ENCODE assay signal across 40 cellular contexts in genomic region chr18:1458547-1458946, GRCh38.
"Had no signal": no experiment of that assay in that cellular context is flagged by ENCODE, and none has a peak within 500 bp of the region (broad histone marks: within the 10 kb centered on the region; RNA-seq: fewer than 3 reads in every experiment).

No MANE protein-coding gene starts in this region.

- H3K4me1 Mint-ChIP-seq: activated naive CD4-positive, alpha-beta T cell treated with anti-CD3 and anti-CD28 coated beads, Interleukin-2, amount 10 ng/mL, durations not matched to agents 7 days and 5 days; activated naive CD4-positive, alpha-beta T cell treated with anti-CD3 and anti-CD28 coated beads, Interleukin-2, amount 50 U/mL, for 24 hours; activated naive CD8-positive, alpha-beta T cell treated with anti-CD3 and anti-CD28 coated beads for 36 hours; activated naive CD8-positive, alpha-beta T cell treated with anti-CD3 and anti-CD28 coated beads, Interleukin-2, amount 10 ng/mL, durations not matched to agents 7 days and 5 days; activated naive CD8-positive, alpha-beta T cell treated with anti-CD3 and anti-CD28 coated beads, Interleukin-2, amount 50 U/mL, for 24 hours; activated T-helper 17 cell treated with anti-CD3 and anti-CD28 coated beads, Interleukin-2, amount 50 U/mL, for 72 hours; brain; central memory CD8-positive, alpha-beta T cell had no signal

- H3K27ac Mint-ChIP-seq: activated naive CD4-positive, alpha-beta T cell treated with anti-CD3 and anti-CD28 coated beads for 36 hours; activated naive CD4-positive, alpha-beta T cell treated with anti-CD3 and anti-CD28 coated beads, Interleukin-2, amount 10 ng/mL, durations not matched to agents 7 days and 5 days; activated naive CD4-positive, alpha-beta T cell treated with anti-CD3 and anti-CD28 coated beads, Interleukin-2, amount 50 U/mL, for 24 hours; activated naive CD4-positive, alpha-beta T cell treated with anti-CD3 and anti-CD28 coated beads, Interleukin-2, amount 50 U/mL, for 72 hours; activated naive CD8-positive, alpha-beta T cell; activated naive CD8-positive, alpha-beta T cell treated with anti-CD3 and anti-CD28 coated beads for 36 hours; activated naive CD8-positive, alpha-beta T cell treated with anti-CD3 and anti-CD28 coated beads, Interleukin-2, amount 10 ng/mL, durations not matched to agents 7 days and 5 days; activated naive CD8-positive, alpha-beta T cell treated with anti-CD3 and anti-CD28 coated beads, Interleukin-2, amount 50 U/mL, for 24 hours; activated T-cell treated with anti-CD3 and anti-CD28 coated beads, Interleukin-2, amount 50 U/mL, for 24 hours; activated T-cell treated with anti-CD3 and anti-CD28 coated beads, Interleukin-2, amount 50 U/mL, for 72 hours; activated T-helper 1 cell treated with anti-CD3 and anti-CD28 coated beads, Interleukin-12 subunit alpha, Interleukin-12 subunit beta, Interleukin-2, Interleukin-4 antibody, amounts not matched to agents 30 ng/mL and 10 ng/mL and 1 ng/mL, durations not matched to agents 14 hours and 24 hours and 36 hours; activated T-helper 17 cell treated with anti-CD3 and anti-CD28 coated beads, Interleukin-2, amount 50 U/mL, for 72 hours; activated T-helper 2 cell treated with anti-CD3 and anti-CD28 coated beads, Interferon-gamma antibody, Interleukin-2, Interleukin-4, amounts not matched to agents 10 μg/mL and 5 μg/mL and 100 μg/mL, durations not matched to agents 14 hours and 24 hours and 36 hours; brain had no signal

- H3K9me3 ChIP-seq: adrenal gland, ascending aorta, body of pancreas had no signal

- DNase-seq: activated effector memory CD4-positive, alpha-beta T cell treated with anti-CD3 and anti-CD28 coated beads, Interleukin-2, amount 50 U/mL, for 16 hours; activated effector memory CD4-positive, alpha-beta T cell treated with Interleukin-2 at 50 U/mL for 16 hours; activated gamma-delta T cell; activated gamma-delta T cell treated with Interleukin-2 at 50 U/mL for 16 hours; activated naive CD4-positive, alpha-beta T cell; activated naive CD4-positive, alpha-beta T cell treated with anti-CD3 and anti-CD28 coated beads for 36 hours; activated naive CD4-positive, alpha-beta T cell treated with anti-CD3 and anti-CD28 coated beads, Interleukin-2, amount 10 ng/mL, durations not matched to agents 7 days and 5 days; activated naive CD4-positive, alpha-beta T cell treated with anti-CD3 and anti-CD28 coated beads, Interleukin-2, amount 50 U/mL, for 16 hours; activated naive CD4-positive, alpha-beta T cell treated with Interleukin-2 at 50 U/mL for 16 hours; activated naive CD8-positive, alpha-beta T cell treated with anti-CD3 and anti-CD28 coated beads for 36 hours; activated naive CD8-positive, alpha-beta T cell treated with anti-CD3 and anti-CD28 coated beads, Interleukin-2, amount 10 ng/mL, durations not matched to agents 7 days and 5 days; activated naive CD8-positive, alpha-beta T cell treated with anti-CD3 and anti-CD28 coated beads, Interleukin-2, amount 50 U/mL, for 24 hours; activated T-cell treated with anti-CD3 and anti-CD28 coated beads, Interleukin-2, amount 50 U/mL, for 1 hour; activated T-cell treated with anti-CD3 and anti-CD28 coated beads, Interleukin-2, amount 50 U/mL, for 24 hours; activated T-cell treated with anti-CD3 and anti-CD28 coated beads, Interleukin-2, amount 50 U/mL, for 4 hours; activated T-cell treated with anti-CD3 and anti-CD28 coated beads, Interleukin-2, amount 50 U/mL, for 48 hours; activated T-cell treated with anti-CD3 and anti-CD28 coated beads, Interleukin-2, amount 50 U/mL, for 72 hours; adrenal gland; amniotic stem cell; amygdala; anterior cingulate cortex; aorta; body of pancreas; brain microvascular endothelial cell; caudate nucleus; central memory CD4-positive, alpha-beta T cell; cerebellar nuclear complex had no signal

- H3K27me3 Mint-ChIP-seq: activated naive CD4-positive, alpha-beta T cell treated with anti-CD3 and anti-CD28 coated beads, Interleukin-2, amount 10 ng/mL, durations not matched to agents 7 days and 5 days; activated naive CD4-positive, alpha-beta T cell treated with anti-CD3 and anti-CD28 coated beads, Interleukin-2, amount 50 U/mL, for 24 hours; activated naive CD8-positive, alpha-beta T cell; activated naive CD8-positive, alpha-beta T cell treated with anti-CD3 and anti-CD28 coated beads for 36 hours; activated naive CD8-positive, alpha-beta T cell treated with anti-CD3 and anti-CD28 coated beads, Interleukin-2, amount 10 ng/mL, durations not matched to agents 7 days and 5 days; activated naive CD8-positive, alpha-beta T cell treated with anti-CD3 and anti-CD28 coated beads, Interleukin-2, amount 50 U/mL, for 24 hours; activated T-cell treated with anti-CD3 and anti-CD28 coated beads, Interleukin-2, amount 50 U/mL, for 24 hours; activated T-helper 17 cell treated with anti-CD3 and anti-CD28 coated beads, Interleukin-2, amount 50 U/mL, for 72 hours; central memory CD8-positive, alpha-beta T cell had no signal

- H3K27me3 ChIP-seq: adrenal gland, ascending aorta, body of pancreas, brain microvascular endothelial cell, breast epithelium, cardiac muscle cell had no signal

- H3K4me3 ChIP-seq: adrenal gland, ascending aorta, body of pancreas, breast epithelium, cardiac muscle cell had no signal

- ATAC-seq: activated naive CD4-positive, alpha-beta T cell treated with anti-CD3 and anti-CD28 coated beads, Interleukin-2, amount 50 U/mL, for 72 hours; activated naive CD8-positive, alpha-beta T cell treated with anti-CD3 and anti-CD28 coated beads, Interleukin-2, amount 50 U/mL, for 24 hours; activated T-cell treated with anti-CD3 and anti-CD28 coated beads, Interleukin-2, amount 50 U/mL, for 4 hours; activated T-cell treated with anti-CD3 and anti-CD28 coated beads, Interleukin-2, amount 50 U/mL, for 72 hours; activated T-helper 17 cell treated with anti-CD3 and anti-CD28 coated beads, Interleukin-2, amount 50 U/mL, for 72 hours; body of pancreas had no signal

- H3K27ac ChIP-seq: adrenal gland, ascending aorta, body of pancreas, brain microvascular endothelial cell, breast epithelium, cardiac muscle cell had no signal

- FAIRE-seq: astrocyte, bronchial epithelial cell had no signal

- H3K36me3 ChIP-seq: adrenal gland, ascending aorta, brain microvascular endothelial cell, breast epithelium, cardiac muscle cell had no signal

- H3K4me3 Mint-ChIP-seq: activated naive CD4-positive, alpha-beta T cell treated with anti-CD3 and anti-CD28 coated beads for 36 hours; activated naive CD4-positive, alpha-beta T cell treated with anti-CD3 and anti-CD28 coated beads, Interleukin-2, amount 10 ng/mL, durations not matched to agents 7 days and 5 days; activated naive CD4-positive, alpha-beta T cell treated with anti-CD3 and anti-CD28 coated beads, Interleukin-2, amount 50 U/mL, for 24 hours; activated naive CD8-positive, alpha-beta T cell; activated naive CD8-positive, alpha-beta T cell treated with anti-CD3 and anti-CD28 coated beads for 36 hours; activated naive CD8-positive, alpha-beta T cell treated with anti-CD3 and anti-CD28 coated beads, Interleukin-2, amount 10 ng/mL, durations not matched to agents 7 days and 5 days; activated naive CD8-positive, alpha-beta T cell treated with anti-CD3 and anti-CD28 coated beads, Interleukin-2, amount 50 U/mL, for 24 hours; activated T-cell treated with anti-CD3 and anti-CD28 coated beads, Interleukin-2, amount 50 U/mL, for 24 hours; activated T-cell treated with anti-CD3 and anti-CD28 coated beads, Interleukin-2, amount 50 U/mL, for 4 hours; activated T-cell treated with anti-CD3 and anti-CD28 coated beads, Interleukin-2, amount 50 U/mL, for 72 hours; activated T-helper 1 cell treated with anti-CD3 and anti-CD28 coated beads, Interleukin-12 subunit alpha, Interleukin-12 subunit beta, Interleukin-2, Interleukin-4 antibody, amounts not matched to agents 30 ng/mL and 10 ng/mL and 1 ng/mL, durations not matched to agents 14 hours and 24 hours and 36 hours; activated T-helper 17 cell treated with anti-CD3 and anti-CD28 coated beads, Interleukin-2, amount 50 U/mL, for 72 hours; brain; central memory CD8-positive, alpha-beta T cell had no signal

- H3K36me3 Mint-ChIP-seq: activated naive CD4-positive, alpha-beta T cell treated with anti-CD3 and anti-CD28 coated beads, Interleukin-2, amount 10 ng/mL, durations not matched to agents 7 days and 5 days; activated naive CD4-positive, alpha-beta T cell treated with anti-CD3 and anti-CD28 coated beads, Interleukin-2, amount 50 U/mL, for 24 hours; activated naive CD4-positive, alpha-beta T cell treated with anti-CD3 and anti-CD28 coated beads, Interleukin-2, amount 50 U/mL, for 72 hours; activated naive CD8-positive, alpha-beta T cell; activated naive CD8-positive, alpha-beta T cell treated with anti-CD3 and anti-CD28 coated beads for 36 hours; activated naive CD8-positive, alpha-beta T cell treated with anti-CD3 and anti-CD28 coated beads, Interleukin-2, amount 10 ng/mL, durations not matched to agents 7 days and 5 days; brain had no signal

- H3K4me1 ChIP-seq: adrenal gland, ascending aorta, body of pancreas, breast epithelium had no signal
